Comparison of ENCODE assay signal across 8 cellular contexts in genomic region chr15:90234519-90234988, GRCh38. TPM values are rescaled to one million over a fixed set of nuclear protein-coding genes. Genes with fewer than 3 reads are reported as not detected.
DNase-seq lines count a peak whose midpoint lies in the region; ATAC-seq and TF ChIP-seq lines count a peak whose summit lies in the region.

No MANE protein-coding gene starts in this region.

- DNase-seq in activated naive CD4-positive, alpha-beta T cell treated with anti-CD3 and anti-CD28 coated beads for 36 hours, result no peak
- no peak for DNase-seq in activated naive CD4-positive, alpha-beta T cell treated with Interleukin-2 at 50 U/mL for 16 hours
- DNase-seq in activated naive CD8-positive, alpha-beta T cell treated with anti-CD3 and anti-CD28 coated beads, Interleukin-2, amount 10 ng/mL, durations not matched to agents 7 days and 5 days, result no peak
- DNase-seq in right lobe of liver, result no peak
- no peak for DNase-seq in upper lobe of left lung
- no peak for DNase-seq in GF-D8 (lab: John Stamatoyannopoulos, UW)

- POLR2A ChIA-PET in activated naive CD8-positive, alpha-beta T cell treated with anti-CD3 and anti-CD28 coated beads, Interleukin-2, amount 10 ng/mL, durations not matched to agents 7 days and 5 days (lab: Charles Lee), result interaction anchor here (0.9 to 4.6 kb wide), 13 partner anchors 10 to 697 kb away, joined by 3 to 40 read pairs (median 7); partner anchors contain the start of genes IDH2, IQGAP1, NGRN and SEMA4B

- 1% methylated on average over 10 of the region's 10 CpGs for WGBS in right lobe of liver (ENCODE audit: insufficient coverage, low coverage, low lambda C conversion rate, missing lambda C conversion rate)
- WGBS in upper lobe of left lung, 2 donors, result 17% methylated on average over 10 of the region's 10 CpGs

- ATAC-seq in activated naive CD8-positive, alpha-beta T cell treated with anti-CD3 and anti-CD28 coated beads, Interleukin-2, amount 10 ng/mL, durations not matched to agents 7 days and 5 days (ENCODE audit: low read depth), result no peak
- ATAC-seq in right lobe of liver (no peak), upper lobe of left lung (ENCODE audit: low FRiP score in 2 of 2) (no peak), GM21576 (IDR thresholded peaks at IDR 0.05; ENCODE audit: unreplicated experiment) (no peak), GM18520 (IDR thresholded peaks at IDR 0.05; ENCODE audit: unreplicated experiment) (no peak)

- peak overlapping the region; percentile 66 to 79 (median 73) for H3K27ac ChIP-seq in right lobe of liver
- peak overlapping the region; percentile 89 to 97 (median 94) for H3K27ac ChIP-seq in upper lobe of left lung

- TF ChIP-seq CTCF in right lobe of liver (IDR thresholded peaks at IDR 0.05) (no peak), upper lobe of left lung (IDR thresholded peaks at IDR 0.05) (no peak)

- H3K27ac Mint-ChIP-seq in activated naive CD4-positive, alpha-beta T cell treated with anti-CD3 and anti-CD28 coated beads for 36 hours, result peak overlapping the region; percentile 71
- peak overlapping the region; percentile 93 for H3K27ac Mint-ChIP-seq in activated naive CD8-positive, alpha-beta T cell treated with anti-CD3 and anti-CD28 coated beads, Interleukin-2, amount 10 ng/mL, durations not matched to agents 7 days and 5 days

- peaks cover 46% of the 10 kb centered on the region for H3K4me1 Mint-ChIP-seq in activated naive CD4-positive, alpha-beta T cell treated with anti-CD3 and anti-CD28 coated beads for 36 hours (ENCODE audit: low read depth)
- peaks cover 45% of the 10 kb centered on the region for H3K4me1 Mint-ChIP-seq in activated naive CD8-positive, alpha-beta T cell treated with anti-CD3 and anti-CD28 coated beads, Interleukin-2, amount 10 ng/mL, durations not matched to agents 7 days and 5 days

- TF ChIP-seq POLR2A in right lobe of liver (IDR thresholded peaks at IDR 0.05) (no peak), upper lobe of left lung (IDR thresholded peaks at IDR 0.05) (no peak)

- H3K27me3 ChIP-seq in right lobe of liver (no peaks in the 10 kb centered on the region), upper lobe of left lung (no peaks in the 10 kb centered on the region)

- CTCF ChIA-PET in activated naive CD4-positive, alpha-beta T cell treated with anti-CD3 and anti-CD28 coated beads for 36 hours (lab: Charles Lee), result interaction anchor here (0.6 to 1.6 kb wide), 4 partner anchors 82 to 598 kb away, joined by 3 read pairs; no protein-coding TSS in a partner anchor

- no peaks in the 10 kb centered on the region for H3K27me3 Mint-ChIP-seq in activated naive CD4-positive, alpha-beta T cell treated with anti-CD3 and anti-CD28 coated beads for 36 hours (ENCODE audit: low read depth)
- H3K27me3 Mint-ChIP-seq in activated naive CD8-positive, alpha-beta T cell treated with anti-CD3 and anti-CD28 coated beads, Interleukin-2, amount 10 ng/mL, durations not matched to agents 7 days and 5 days, result no peaks in the 10 kb centered on the region

- no peak for TF ChIP-seq EP300 in upper lobe of left lung (IDR thresholded peaks at IDR 0.05)

- intact Hi-C loops in activated naive CD4-positive, alpha-beta T cell treated with anti-CD3 and anti-CD28 coated beads for 36 hours (cut with micrococcal nuclease), result loop anchor here (1.0 to 5.0 kb wide), 7 partner anchors 31 to 698 kb away; partner anchors contain the start of genes AP3S2, HDDC3, IQGAP1 and NGRN
- intact Hi-C loops in right lobe of liver (cut with DNase I), result no loop called here

- no peaks in the 10 kb centered on the region for H3K9me3 Mint-ChIP-seq in activated naive CD4-positive, alpha-beta T cell treated with anti-CD3 and anti-CD28 coated beads for 36 hours
- no peaks in the 10 kb centered on the region for H3K9me3 Mint-ChIP-seq in activated naive CD8-positive, alpha-beta T cell treated with anti-CD3 and anti-CD28 coated beads, Interleukin-2, amount 10 ng/mL, durations not matched to agents 7 days and 5 days

- H3K4me1 ChIP-seq in right lobe of liver, result peaks cover 0 to 44% (median 16%) of the 10 kb centered on the region in 4 donors
- peaks cover 28 to 46% (median 42%) of the 10 kb centered on the region in 4 donors for H3K4me1 ChIP-seq in upper lobe of left lung

- peaks cover 0 to 26% (median 9%) of the 10 kb centered on the region in 4 donors for H3K36me3 ChIP-seq in right lobe of liver
- peaks cover under 1 to 46% (median 23%) of the 10 kb centered on the region in 4 donors for H3K36me3 ChIP-seq in upper lobe of left lung

- H3K9me3 ChIP-seq in right lobe of liver (no peaks in the 10 kb centered on the region), upper lobe of left lung (no peaks in the 10 kb centered on the region)

- peaks cover 35% of the 10 kb centered on the region for H3K36me3 Mint-ChIP-seq in activated naive CD4-positive, alpha-beta T cell treated with anti-CD3 and anti-CD28 coated beads for 36 hours (ENCODE audit: low read depth)
- H3K36me3 Mint-ChIP-seq in activated naive CD8-positive, alpha-beta T cell treated with anti-CD3 and anti-CD28 coated beads, Interleukin-2, amount 10 ng/mL, durations not matched to agents 7 days and 5 days, result peaks cover 19% of the 10 kb centered on the region

- H3K4me3 ChIP-seq in right lobe of liver (peak overlapping the region; percentile 62 to 92 (median 89)), upper lobe of left lung (peak overlapping the region; percentile 62 to 99 (median 74))

- H3K4me3 Mint-ChIP-seq in activated naive CD4-positive, alpha-beta T cell treated with anti-CD3 and anti-CD28 coated beads for 36 hours, result peak overlapping the region; percentile 89
- peak overlapping the region; percentile 95 for H3K4me3 Mint-ChIP-seq in activated naive CD8-positive, alpha-beta T cell treated with anti-CD3 and anti-CD28 coated beads, Interleukin-2, amount 10 ng/mL, durations not matched to agents 7 days and 5 days

RNA-seq across cellular contexts. Expression of gene GDPGP1, which starts 0.5 kb away (rescaled TPM):
- total RNA-seq in activated naive CD4-positive, alpha-beta T cell treated with anti-CD3 and anti-CD28 coated beads for 36 hours, result 1 to 10 TPM; 1.5 to 3.6 TPM
- 10 to 100 TPM; 10.2 to 10.3 TPM for total RNA-seq in activated naive CD8-positive, alpha-beta T cell treated with anti-CD3 and anti-CD28 coated beads, Interleukin-2, amount 10 ng/mL, durations not matched to agents 7 days and 5 days
- total RNA-seq in right lobe of liver (10 to 100 TPM in 2 of 6 experiments, 1 to 10 TPM in 4; 3.6 to 13.6 (median 7.3) TPM), upper lobe of left lung (10 to 100 TPM in 3 of 6 donors, 1 to 10 TPM in 3; 7.2 to 27.2 (median 10.3) TPM)

RNA-seq across cellular contexts. Expression of gene CIB1, which starts 0.8 kb away (rescaled TPM):
- 100 to 1,000 TPM; 156 to 171 TPM for total RNA-seq in activated naive CD4-positive, alpha-beta T cell treated with anti-CD3 and anti-CD28 coated beads for 36 hours
- 100 to 1,000 TPM; 129 to 130 TPM for total RNA-seq in activated naive CD8-positive, alpha-beta T cell treated with anti-CD3 and anti-CD28 coated beads, Interleukin-2, amount 10 ng/mL, durations not matched to agents 7 days and 5 days
- total RNA-seq in right lobe of liver, result 10 to 100 TPM; 43.4 to 83.0 (median 51.0) TPM
- 10 to 100 TPM; 40.9 to 89.6 (median 75.5) TPM for total RNA-seq in upper lobe of left lung

RNA-seq across cellular contexts. Expression of gene TTLL13, which starts 14.8 kb away (rescaled TPM):
- under 1 TPM; 0.15 to 0.26 TPM for total RNA-seq in activated naive CD4-positive, alpha-beta T cell treated with anti-CD3 and anti-CD28 coated beads for 36 hours
- total RNA-seq in activated naive CD8-positive, alpha-beta T cell treated with anti-CD3 and anti-CD28 coated beads, Interleukin-2, amount 10 ng/mL, durations not matched to agents 7 days and 5 days, result 1 to 10 TPM in 1 of 2 experiments, under 1 TPM in 1; 0.47 to 1.5 TPM
- total RNA-seq in right lobe of liver (under 1 TPM in 2 of 6 experiments, not detected in 4; 0.13 to 0.46 TPM), upper lobe of left lung (under 1 TPM in 3 of 6 donors, not detected in 3; 0.39 to 0.89 (median 0.49) TPM)

RNA-seq across cellular contexts. Expression of gene NGRN, which starts 30.9 kb away (rescaled TPM):
- 10 to 100 TPM; 30.7 to 31.0 TPM for total RNA-seq in activated naive CD4-positive, alpha-beta T cell treated with anti-CD3 and anti-CD28 coated beads for 36 hours
- 10 to 100 TPM; 34.3 to 35.8 TPM for total RNA-seq in activated naive CD8-positive, alpha-beta T cell treated with anti-CD3 and anti-CD28 coated beads, Interleukin-2, amount 10 ng/mL, durations not matched to agents 7 days and 5 days
- total RNA-seq in right lobe of liver (10 to 100 TPM; 24.0 to 29.5 (median 26.4) TPM), upper lobe of left lung (10 to 100 TPM; 35.6 to 74.2 (median 62.6) TPM)

RNA-seq across cellular contexts. Expression of gene SEMA4B, which starts 33.4 kb away (rescaled TPM):
- 1 to 10 TPM; 6.8 to 8.6 TPM for total RNA-seq in activated naive CD4-positive, alpha-beta T cell treated with anti-CD3 and anti-CD28 coated beads for 36 hours
- total RNA-seq in activated naive CD8-positive, alpha-beta T cell treated with anti-CD3 and anti-CD28 coated beads, Interleukin-2, amount 10 ng/mL, durations not matched to agents 7 days and 5 days, result 10 to 100 TPM; 14.1 to 15.4 TPM
- total RNA-seq in right lobe of liver (10 to 100 TPM; 17.1 to 67.7 (median 20.3) TPM), upper lobe of left lung (10 to 100 TPM; 47.6 to 81.3 (median 55.9) TPM)
